Comparison of ENCODE assay signal across 2 cellular contexts in genomic region chr1:65818966-65819365, GRCh38.
TF ChIP-seq lines count a peak whose summit lies in the region.

No MANE protein-coding gene starts in this region.

TF ChIP-seq in IMR-90, 13 proteins besides CTCF, POLR2A, EP300 and RAD21:
- TF ChIP-seq, protein P1, sequence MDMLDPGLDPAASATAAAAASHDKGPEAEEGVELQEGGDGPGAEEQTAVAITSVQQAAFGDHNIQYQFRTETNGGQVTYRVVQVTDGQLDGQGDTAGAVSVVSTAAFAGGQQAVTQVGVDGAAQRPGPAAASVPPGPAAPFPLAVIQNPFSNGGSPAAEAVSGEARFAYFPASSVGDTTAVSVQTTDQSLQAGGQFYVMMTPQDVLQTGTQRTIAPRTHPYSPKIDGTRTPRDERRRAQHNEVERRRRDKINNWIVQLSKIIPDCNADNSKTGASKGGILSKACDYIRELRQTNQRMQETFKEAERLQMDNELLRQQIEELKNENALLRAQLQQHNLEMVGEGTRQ (IDR thresholded peaks at IDR 0.05; ENCODE audit: low read depth, low read length) = no peak
- TF ChIP-seq CHD1 (IDR thresholded peaks at IDR 0.05; ENCODE audit: low read depth, low read length) (no peak), FOS (IDR thresholded peaks at IDR 0.05; ENCODE audit: low read depth, low read length) (no peak), CEBPB (IDR thresholded peaks at IDR 0.05; ENCODE audit: low read depth, low read length) (no peak), BHLHE40 (IDR thresholded peaks at IDR 0.05; ENCODE audit: low read depth, low read length) (no peak), MAZ (IDR thresholded peaks at IDR 0.05; ENCODE audit: borderline replicate concordance, low read depth, low read length) (no peak)

TF ChIP-seq in K562, 482 proteins besides CTCF, POLR2A, EP300 and RAD21:
- TF ChIP-seq, protein P1 (CRISPR knock-in tag; IDR thresholded peaks at IDR 0.05) = peak; percentile 55
- TF ChIP-seq CXXC5 (CRISPR knock-in tag; IDR thresholded peaks at IDR 0.05) (no peak), RAD51 (IDR thresholded peaks at IDR 0.05; ENCODE audit: borderline replicate concordance, low read depth) (peak; percentile 59; the same call in 1 of the 2 replicates), NFYB (IDR thresholded peaks at IDR 0.05; ENCODE audit: extremely low read depth, insufficient read length) (peak; percentile 10)
